7 cellular contexts compared by ENCODE assay signal in the genomic region with DNA sequence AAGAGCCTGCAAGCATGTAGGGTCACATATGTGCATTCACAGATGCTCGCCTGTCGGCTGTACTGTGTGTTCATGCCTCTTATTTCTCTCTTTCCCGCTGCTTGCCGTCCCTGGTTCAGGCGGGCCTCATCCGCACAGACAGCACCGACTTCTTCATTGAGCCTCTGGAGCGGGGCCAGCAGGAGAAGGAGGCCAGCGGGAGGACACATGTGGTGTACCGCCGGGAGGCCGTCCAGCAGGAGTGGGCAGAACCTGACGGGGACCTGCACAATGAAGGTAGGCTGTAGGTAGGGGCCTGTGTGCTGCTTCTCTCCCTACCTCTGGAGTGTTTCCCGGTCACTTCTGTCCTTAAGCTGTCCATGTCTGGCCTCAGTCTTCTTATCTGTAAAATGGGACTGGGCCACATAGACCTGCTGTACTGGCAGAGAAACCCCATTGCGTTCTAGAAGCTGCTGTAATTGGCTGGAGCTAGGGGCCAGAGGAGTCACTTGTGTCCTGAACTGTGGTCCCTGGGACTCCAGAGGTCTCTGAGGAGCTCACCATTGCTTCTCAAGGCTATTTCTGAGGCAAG.
"Had no signal": no experiment of that assay in that cellular context is flagged by ENCODE, and none has a peak within 500 bp of the region (broad histone marks: within the 10 kb centered on the region; RNA-seq: fewer than 3 reads in every experiment).

No MANE protein-coding gene starts in this region.

- H3K4me2 ChIP-seq: GM23338 had no signal

- FAIRE-seq: H1, H54 had no signal

- H2AFZ ChIP-seq: GM23338 had no signal

- H3K4me3 ChIP-seq: GM23338 had no signal

- ATAC-seq: GM23338 had no signal

- H3K9me3 Mint-ChIP-seq: GM23338, H9 had no signal

- H3K27ac Mint-ChIP-seq: GM23338, H9 had no signal

- H3K4me3 Mint-ChIP-seq: GM23338, H9 had no signal

- DNase-seq: H9, HCEC 1CT, IMR-90, KBM-7 had no signal
